Comparison of ENCODE assay signal across 8 cellular contexts in genomic region chr17:43398724-43399595, GRCh38. TPM values are rescaled to one million over a fixed set of nuclear protein-coding genes. Genes with fewer than 3 reads are reported as not detected.
DNase-seq lines count a peak whose midpoint lies in the region; ATAC-seq, FAIRE-seq and TF ChIP-seq lines count a peak whose summit lies in the region.

Gene ARL4D (plus strand): TSS chr17:43398993. CDS start chr17:43399733, 740 bp downstream.

- CTCF ChIA-PET in HepG2 (lab: Yijun Ruan, JAX; ENCODE audit: low intra/inter-chr PET ratio, low total read pairs) = interaction anchor here (9.0 kb wide), 1 partner anchor 83 kb away, joined by 381 read pairs; the partner anchor contains the start of gene DHX8

- 0 out of 2 replicates have a peak, but pooled peaks have one; percentile 5 for TF ChIP-seq CTCF in HepG2 (CRISPR knock-in tag; IDR thresholded peaks at IDR 0.05)

- peak within 1 kb of the TSS; percentile 81 for H2AFZ ChIP-seq in HepG2 (ENCODE audit: low read length)

- FAIRE-seq in HepG2 (lab: Jason Lieb, UNC) = peak; percentile 66

- H3K9me3 Mint-ChIP-seq in CD4-positive, CD25-positive, alpha-beta regulatory T cell = no peaks in the 10 kb centered on the region
- no peaks in the 10 kb centered on the region for H3K9me3 Mint-ChIP-seq in dendritic cell treated with granulocyte-macrophage colony-stimulating factor and Interleukin-4, amounts not matched to agents 40 ng/mL and 50 ng/mL, for 4 days

- in situ Hi-C loops in HepG2 (cut with HindIII; ENCODE audit: extremely low pct_ligation_motif_present, low pct_unique_long_range_greater_than_20kb) = loop anchor here (5.0 kb wide), 1 partner anchor 83 kb away; the partner anchor contains the start of gene DHX8

- H3K4me1 Mint-ChIP-seq in CD4-positive, CD25-positive, alpha-beta regulatory T cell = peaks cover 8 to 47% (median 18%) of the 10 kb centered on the region in 4 donors
- peaks cover 78% of the 10 kb centered on the region for H3K4me1 Mint-ChIP-seq in dendritic cell treated with granulocyte-macrophage colony-stimulating factor and Interleukin-4, amounts not matched to agents 40 ng/mL and 50 ng/mL, for 4 days (ENCODE audit: low read depth)

- under 1% methylated on average over 37 of the region's 64 CpGs for WGBS in HepG2 (ENCODE audit: low lambda C conversion rate)

- TSS peak; percentile 76 for BruUV-seq in HepG2 (replicated peaks; lab: Mats Ljungman, UMichigan)

- no peaks in the 10 kb centered on the region for H3K36me3 ChIP-seq in CD4-positive, CD25-positive, alpha-beta regulatory T cell (ENCODE audit: control insufficient read depth, insufficient read depth, low read length)
- peaks cover 0 to 2% of the 10 kb centered on the region in 2 experiments; a peak in 2 of 5 replicates for H3K36me3 ChIP-seq in HepG2 (replicated peaks in 1 of 2; ENCODE audit: control insufficient read depth in 1 of 2, insufficient read depth in 2 of 2, low read length in 2 of 2)

- peaks cover 28% of the 10 kb centered on the region for H3K79me2 ChIP-seq in HepG2 (ENCODE audit: insufficient read depth, low read length)

- TF ChIP-seq RAD21 in HepG2 (CRISPR knock-in tag; IDR thresholded peaks at IDR 0.05) = peak; percentile 45; the same call in 1 of the 2 replicates

- TF ChIP-seq POLR2A in HepG2 (IDR thresholded peaks at IDR 0.05; ENCODE audit: insufficient read depth in 1 of 2, low read depth in 2 of 2, low read length in 2 of 2) = peak; percentile 89 to 100

- peaks cover 1% of the 10 kb centered on the region for H3K27me3 Mint-ChIP-seq in CD4-positive, CD25-positive, alpha-beta regulatory T cell
- peaks cover 8% of the 10 kb centered on the region for H3K27me3 Mint-ChIP-seq in dendritic cell treated with granulocyte-macrophage colony-stimulating factor and Interleukin-4, amounts not matched to agents 40 ng/mL and 50 ng/mL, for 4 days

- peaks cover 22% of the 10 kb centered on the region for H3K4me1 ChIP-seq in CD4-positive, CD25-positive, alpha-beta regulatory T cell (ENCODE audit: control insufficient read depth, insufficient read depth, low read length, poor library complexity, severe bottlenecking)
- H3K4me1 ChIP-seq in HepG2 (ENCODE audit: insufficient read depth, low read length) = peaks cover 76% of the 10 kb centered on the region

- intact Hi-C loops in dendritic cell treated with granulocyte-macrophage colony-stimulating factor and Interleukin-4, amounts not matched to agents 40 ng/mL and 50 ng/mL, for 4 days (cut with micrococcal nuclease) = no loop called here
- intact Hi-C loops in HepG2 (cut with micrococcal nuclease; ENCODE audit: unreplicated experiment) = loop anchor here (1.0 to 5.0 kb wide), 2 partner anchors 84 to 273 kb away; partner anchors contain the start of gene DHX8

- peak; percentile 80 to 83 (median 82) for DNase-seq in CD4-positive, CD25-positive, alpha-beta regulatory T cell
- DNase-seq in NCI-H526 (lab: John Stamatoyannopoulos, UW) (peak; percentile 26 to 86), HepG2 (ENCODE audit: low spot score) (peak; percentile 77)
- DNase-seq in activated CD4-positive, alpha-beta T cell treated with anti-CD3 and anti-CD28 coated beads, Interleukin-2, amount 50 U/mL, for 4 hours = peak; percentile 74 to 77
- DNase-seq in stimulated activated CD4-positive, alpha-beta T cell treated with anti-CD3 and anti-CD28 coated beads, Interleukin-2, amount 100 ng/mL, for 4 hours (ENCODE audit: low read depth) = peak; percentile 73

- H3K27me3 ChIP-seq in CD4-positive, CD25-positive, alpha-beta regulatory T cell (ENCODE audit: control insufficient read depth, insufficient read depth, low read length) = no peaks in the 10 kb centered on the region
- H3K27me3 ChIP-seq in HepG2 (ENCODE audit: control insufficient read depth in 1 of 2, insufficient read depth in 2 of 2, low read length in 2 of 2) = no peaks in the 10 kb centered on the region; a peak in 1 of 5 replicates

- peak within 1 kb of the TSS; percentile 100 for H3K4me2 ChIP-seq in HepG2 (ENCODE audit: low read depth, low read length)

- H3K36me3 Mint-ChIP-seq in CD4-positive, CD25-positive, alpha-beta regulatory T cell = no peaks in the 10 kb centered on the region
- peaks cover 23% of the 10 kb centered on the region for H3K36me3 Mint-ChIP-seq in dendritic cell treated with granulocyte-macrophage colony-stimulating factor and Interleukin-4, amounts not matched to agents 40 ng/mL and 50 ng/mL, for 4 days (ENCODE audit: low read depth)

- H3K9ac ChIP-seq in HepG2 (ENCODE audit: insufficient read depth, low read depth, low read length) = peak within 1 kb of the TSS; percentile 87

- peak; percentile 71 to 78 for ATAC-seq in CD4-positive, CD25-positive, alpha-beta regulatory T cell (ENCODE audit: low read depth in 2 of 2)
- ATAC-seq in HG02623 (IDR thresholded peaks at IDR 0.05; ENCODE audit: unreplicated experiment) (peak; percentile 48), HepG2 (peak; percentile 77), GM18909 (IDR thresholded peaks at IDR 0.05; ENCODE audit: poor library complexity, unreplicated experiment) (no peak)

- peak within 1 kb of the TSS; percentile 88 for H3K4me3 ChIP-seq in CD4-positive, CD25-positive, alpha-beta regulatory T cell (ENCODE audit: low read depth, low read length)
- H3K4me3 ChIP-seq in HepG2 (replicated peaks in 1 of 3; ENCODE audit: insufficient read depth in 1 of 3, low read depth in 2 of 3, low read length in 3 of 3) = peak within 1 kb of the TSS; percentile 77 to 96 (median 87)

- peak within 1 kb of the TSS; percentile 61 for H3K27ac ChIP-seq in CD4-positive, CD25-positive, alpha-beta regulatory T cell (ENCODE audit: insufficient read depth, low read length, poor library complexity, severe bottlenecking)
- peak within 1 kb of the TSS; percentile 49 for H3K27ac ChIP-seq in HepG2 (ENCODE audit: extremely low read length, insufficient read depth, low read length)

- no peaks in the 10 kb centered on the region for H3K9me3 ChIP-seq in CD4-positive, CD25-positive, alpha-beta regulatory T cell (ENCODE audit: control insufficient read depth in 2 of 2, low read length in 2 of 2)
- no peaks in the 10 kb centered on the region for H3K9me3 ChIP-seq in HepG2 (ENCODE audit: low read length)

- peak within 1 kb of the TSS; percentile 92 to 98 (median 96) for H3K4me3 Mint-ChIP-seq in CD4-positive, CD25-positive, alpha-beta regulatory T cell
- H3K4me3 Mint-ChIP-seq in dendritic cell treated with granulocyte-macrophage colony-stimulating factor and Interleukin-4, amounts not matched to agents 40 ng/mL and 50 ng/mL, for 4 days = peak within 1 kb of the TSS; percentile 89

- TF ChIP-seq EP300 in HepG2 (IDR thresholded peaks at IDR 0.05; ENCODE audit: low read depth in 2 of 2, low read length in 2 of 2) = no peak
- no peak; the same call in 1 of the 2 replicates for TF ChIP-seq EP300 in HepG2 (CRISPR knock-in tag; IDR thresholded peaks at IDR 0.05; ENCODE audit: borderline replicate concordance)

- POLR2A ChIA-PET in HepG2 (lab: Yijun Ruan, JAX) = interaction anchor here (0.6 to 13.3 kb wide), 41 partner anchors 10 to 373 kb away, joined by 3 to 485 read pairs (median 7); partner anchors contain the start of genes DHX8 and ETV4

- peaks cover 14% of the 10 kb centered on the region; the same call in 1 of the 2 replicates for H4K20me1 ChIP-seq in HepG2 (ENCODE audit: insufficient read depth, low read length)

- peak within 1 kb of the TSS; percentile 77 to 94 (median 92) for H3K27ac Mint-ChIP-seq in CD4-positive, CD25-positive, alpha-beta regulatory T cell
- peak within 1 kb of the TSS; percentile 94 for H3K27ac Mint-ChIP-seq in dendritic cell treated with granulocyte-macrophage colony-stimulating factor and Interleukin-4, amounts not matched to agents 40 ng/mL and 50 ng/mL, for 4 days

TF ChIP-seq in HepG2, 621 proteins besides CTCF, POLR2A, EP300 and RAD21 (continues in another document):
- TF ChIP-seq HCFC1 (IDR thresholded peaks at IDR 0.05; ENCODE audit: low read depth, low read length) (no peak), FUBP1 (CRISPR knock-in tag; IDR thresholded peaks at IDR 0.05; ENCODE audit: borderline replicate concordance) (no peak)

RNA-seq across cellular contexts. Expression of gene ARL4D, which starts in this region (rescaled TPM):
- 2.5 TPM for total RNA-seq in CD4-positive, CD25-positive, alpha-beta regulatory T cell
- polyA plus RNA-seq in CD4-positive, CD25-positive, alpha-beta regulatory T cell = 1 to 10 TPM; 1.3 to 4.1 (median 1.6) TPM
- total RNA-seq in HepG2 (2016; rRNA removed; fragmentation: Illumina TruSeq; extraction: Trizol) = 9.0 and 9.5 TPM in 2 replicates
- 4.8 and 5.0 TPM in 2 replicates for total RNA-seq in HepG2 (2016; cell fraction: cytosol; rRNA removed; fragmentation: Illumina TruSeq; extraction: Trizol; ENCODE audit: low read depth)
- 8.2 and 10.0 TPM in 2 replicates for total RNA-seq in HepG2 (2016; cell fraction: insoluble cytoplasmic fraction; rRNA removed; fragmentation: Illumina TruSeq; extraction: Trizol)
- 6.9 and 7.7 TPM in 2 replicates for total RNA-seq in HepG2 (2016; cell fraction: membrane; rRNA removed; fragmentation: Illumina TruSeq; extraction: Trizol)
- 5.3 and 7.3 TPM in 2 replicates for total RNA-seq in HepG2 (2016; cell fraction: nucleus; rRNA removed; fragmentation: Illumina TruSeq; extraction: Trizol)
- 25.9 and 40.6 TPM in 2 replicates for polyA plus RNA-seq in HepG2 (2011; rRNA removed)
- 42.8 and 43.2 TPM in 2 replicates for polyA plus RNA-seq in HepG2 (2011; cell fraction: cytosol; rRNA removed)
- 20.5 and 34.1 TPM in 2 replicates for polyA plus RNA-seq in HepG2 (2011; cell fraction: nucleus; rRNA removed)
- polyA plus RNA-seq in HepG2 (2012) = 31.5 and 47.6 TPM in 2 replicates
- 2.0 and 2.2 TPM in 2 replicates for polyA plus RNA-seq in HepG2 (2016; cell fraction: cytosol; fragmentation: Illumina TruSeq; extraction: Trizol; ENCODE audit: low read depth)
- polyA plus RNA-seq in HepG2 (2016; cell fraction: insoluble cytoplasmic fraction; fragmentation: Illumina TruSeq; extraction: Trizol; ENCODE audit: low read depth) = 11.6 and 13.8 TPM in 2 replicates
- polyA plus RNA-seq in HepG2 (2016; cell fraction: membrane; fragmentation: Illumina TruSeq; extraction: Trizol; ENCODE audit: low read depth) = 3.2 TPM in 2 replicates
- polyA plus RNA-seq in HepG2 (2016; cell fraction: nucleus; fragmentation: Illumina TruSeq; extraction: Trizol; ENCODE audit: insufficient read depth, low read depth) = 12.2 and 15.4 TPM in 2 replicates
- 18.8 and 37.1 TPM in 2 replicates for polyA minus RNA-seq in HepG2 (2011; rRNA and poly(A)+ RNA removed; ENCODE audit: low replicate concordance)
- polyA minus RNA-seq in HepG2 (2011; cell fraction: cytosol; rRNA and poly(A)+ RNA removed) = 15.0 and 19.8 TPM in 2 replicates
- polyA minus RNA-seq in HepG2 (2011; cell fraction: nucleus; rRNA and poly(A)+ RNA removed) = 8.9 and 13.3 TPM in 2 replicates
